Comparison of ENCODE assay signal across 8 cellular contexts in genomic region chr20:34876161-34877001, GRCh38. TPM values are rescaled to one million over a fixed set of nuclear protein-coding genes. Genes with fewer than 3 reads are reported as not detected.
DNase-seq lines count a peak whose midpoint lies in the region; ATAC-seq and TF ChIP-seq lines count a peak whose summit lies in the region.

A gene with protein sequence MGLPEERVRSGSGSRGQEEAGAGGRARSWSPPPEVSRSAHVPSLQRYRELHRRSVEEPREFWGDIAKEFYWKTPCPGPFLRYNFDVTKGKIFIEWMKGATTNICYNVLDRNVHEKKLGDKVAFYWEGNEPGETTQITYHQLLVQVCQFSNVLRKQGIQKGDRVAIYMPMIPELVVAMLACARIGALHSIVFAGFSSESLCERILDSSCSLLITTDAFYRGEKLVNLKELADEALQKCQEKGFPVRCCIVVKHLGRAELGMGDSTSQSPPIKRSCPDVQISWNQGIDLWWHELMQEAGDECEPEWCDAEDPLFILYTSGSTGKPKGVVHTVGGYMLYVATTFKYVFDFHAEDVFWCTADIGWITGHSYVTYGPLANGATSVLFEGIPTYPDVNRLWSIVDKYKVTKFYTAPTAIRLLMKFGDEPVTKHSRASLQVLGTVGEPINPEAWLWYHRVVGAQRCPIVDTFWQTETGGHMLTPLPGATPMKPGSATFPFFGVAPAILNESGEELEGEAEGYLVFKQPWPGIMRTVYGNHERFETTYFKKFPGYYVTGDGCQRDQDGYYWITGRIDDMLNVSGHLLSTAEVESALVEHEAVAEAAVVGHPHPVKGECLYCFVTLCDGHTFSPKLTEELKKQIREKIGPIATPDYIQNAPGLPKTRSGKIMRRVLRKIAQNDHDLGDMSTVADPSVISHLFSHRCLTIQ (plus strand): TSS chr20:34876612. CDS start chr20:34876646, 34 bp downstream.

- DNase-seq in CD8-positive, alpha-beta memory T cell = peak; percentile 78 to 93 (median 92)
- DNase-seq in activated CD8-positive, alpha-beta memory T cell treated with anti-CD3 and anti-CD28 coated beads, Interleukin-2, amount 50 U/mL, for 48 hours = peak; percentile 100
- DNase-seq in endothelial cell (ENCODE audit: low spot score) (peak; percentile 98), mesothelial cell of epicardium (ENCODE audit: low spot score in 2 of 2, unreplicated experiment in 2 of 2) (peak; percentile 97 to 98)
- DNase-seq in stimulated activated CD8-positive, alpha-beta memory T cell treated with anti-CD3 and anti-CD28 coated beads, Interleukin-15, amount 100 ng/mL, for 4 hours (ENCODE audit: low read depth in 2 of 2) = peak; percentile 84 to 85

- POLR2A ChIA-PET in CD8-positive, alpha-beta memory T cell (lab: Charles Lee) = interaction anchor here (0.7 kb wide), 1 partner anchor 788 kb away, joined by 4 read pairs; no protein-coding TSS in a partner anchor

- H3K27me3 Mint-ChIP-seq in CD8-positive, alpha-beta memory T cell = peaks cover 0 to 4% of the 10 kb centered on the region in 2 donors
- H3K27me3 Mint-ChIP-seq in endothelial cell (ENCODE audit: unreplicated experiment) (peaks cover 10% of the 10 kb centered on the region), mesothelial cell of epicardium (ENCODE audit: low read depth) (no peaks in the 10 kb centered on the region)

- H3F3A ChIP-seq in OCI-LY1 (ENCODE audit: insufficient read depth, low read length) = no peaks in the 10 kb centered on the region

- H3K4me1 ChIP-seq in CD8-positive, alpha-beta memory T cell (ENCODE audit: insufficient read depth, low read length) = peaks cover 51% of the 10 kb centered on the region
- H3K4me1 ChIP-seq in HUES6 (ENCODE audit: control insufficient read depth, insufficient read depth, low read length) (peaks cover 32% of the 10 kb centered on the region), OCI-LY1 (ENCODE audit: insufficient read depth, low read length, severe bottlenecking) (peaks cover 31% of the 10 kb centered on the region)

- peaks cover 47 to 56% (median 50%) of the 10 kb centered on the region in 3 donors for H3K4me1 Mint-ChIP-seq in CD8-positive, alpha-beta memory T cell
- H3K4me1 Mint-ChIP-seq in endothelial cell (ENCODE audit: unreplicated experiment) = peaks cover 37% of the 10 kb centered on the region
- peaks cover 36% of the 10 kb centered on the region for H3K4me1 Mint-ChIP-seq in mesothelial cell of epicardium

- H3K27ac Mint-ChIP-seq in CD8-positive, alpha-beta memory T cell = peak within 1 kb of the TSS; percentile 0 to 96 (median 83)
- H3K27ac Mint-ChIP-seq in endothelial cell (ENCODE audit: unreplicated experiment) (peak within 1 kb of the TSS; percentile 17), mesothelial cell of epicardium (peak within 1 kb of the TSS; percentile 96)

- H3K79me2 ChIP-seq in OCI-LY1 (ENCODE audit: insufficient read depth, low read length) = no peaks in the 10 kb centered on the region

- H4K20me1 ChIP-seq in OCI-LY1 (ENCODE audit: insufficient read depth, low read length) = no peaks in the 10 kb centered on the region

- H3K9me3 Mint-ChIP-seq in CD8-positive, alpha-beta memory T cell = no peaks in the 10 kb centered on the region
- H3K9me3 Mint-ChIP-seq in endothelial cell (ENCODE audit: unreplicated experiment) (no peaks in the 10 kb centered on the region), mesothelial cell of epicardium (no peaks in the 10 kb centered on the region)

- H3K9me3 ChIP-seq in CD8-positive, alpha-beta memory T cell (ENCODE audit: low read length) = no peaks in the 10 kb centered on the region
- H3K9me3 ChIP-seq in HUES6 (ENCODE audit: control insufficient read depth, insufficient read depth, low read depth, low read length) (no peaks in the 10 kb centered on the region), OCI-LY1 (ENCODE audit: low read length) (no peaks in the 10 kb centered on the region)

- H3K4me3 ChIP-seq in CD8-positive, alpha-beta memory T cell (ENCODE audit: low read length) = peak within 1 kb of the TSS; percentile 67
- H3K4me3 ChIP-seq in HUES6 (ENCODE audit: low read depth, low read length) (peak within 1 kb of the TSS; percentile 91), OCI-LY1 (ENCODE audit: low read depth, low read length, poor library complexity, severe bottlenecking) (peak within 1 kb of the TSS; percentile 61)

- ATAC-seq in GM21367 (IDR thresholded peaks at IDR 0.05; ENCODE audit: unreplicated experiment) = peak; percentile 54

- H3K9me2 ChIP-seq in OCI-LY1 (ENCODE audit: low read depth, low read length) = no peaks in the 10 kb centered on the region

- peak within 1 kb of the TSS; percentile 68 for H3K4me2 ChIP-seq in OCI-LY1 (ENCODE audit: low read length)

- CTCF ChIA-PET in CD8-positive, alpha-beta memory T cell (lab: Charles Lee) = interaction anchor here (1.3 to 1.7 kb wide), 2 partner anchors 80 to 83 kb away, joined by 6 to 7 read pairs; no protein-coding TSS in a partner anchor

- H3K27ac ChIP-seq in CD8-positive, alpha-beta memory T cell (ENCODE audit: low read depth, low read length) = peak within 1 kb of the TSS; percentile 59
- H3K27ac ChIP-seq in HUES6 (ENCODE audit: low read depth, low read length) = no peak within 1 kb of the TSS
- H3K27ac ChIP-seq in OCI-LY1 (ENCODE audit: low read depth, low read length, poor library complexity, severe bottlenecking) = no peak within 1 kb of the TSS

- no peak for TF ChIP-seq CTCF in OCI-LY1 (IDR thresholded peaks at IDR 0.05; ENCODE audit: low read length)
- TF ChIP-seq CTCF in endothelial cell (IDR thresholded peaks at IDR 0.05; ENCODE audit: unreplicated experiment) = peak; percentile 15
- no peak for TF ChIP-seq CTCF in mesothelial cell of epicardium (IDR thresholded peaks at IDR 0.05; ENCODE audit: unreplicated experiment)

- H3K36me3 Mint-ChIP-seq in CD8-positive, alpha-beta memory T cell = no peaks in the 10 kb centered on the region
- H3K36me3 Mint-ChIP-seq in endothelial cell (ENCODE audit: low read depth, unreplicated experiment) (peaks cover 4% of the 10 kb centered on the region), mesothelial cell of epicardium (peaks cover 2% of the 10 kb centered on the region)

- no peaks in the 10 kb centered on the region for H3K27me3 ChIP-seq in CD8-positive, alpha-beta memory T cell (ENCODE audit: insufficient read depth, low read length, poor library complexity, severe bottlenecking)
- H3K27me3 ChIP-seq in HUES6 (ENCODE audit: control insufficient read depth, insufficient read depth, low read length) (peaks cover 25% of the 10 kb centered on the region), OCI-LY1 (ENCODE audit: insufficient read depth, low read length) (no peaks in the 10 kb centered on the region)

- peak within 1 kb of the TSS; percentile 85 to 93 (median 88) for H3K4me3 Mint-ChIP-seq in CD8-positive, alpha-beta memory T cell
- H3K4me3 Mint-ChIP-seq in endothelial cell (ENCODE audit: unreplicated experiment) (peak within 1 kb of the TSS; percentile 96), mesothelial cell of epicardium (peak within 1 kb of the TSS; percentile 93)

- peak within 1 kb of the TSS; percentile 58 for H3K9ac ChIP-seq in HUES6 (ENCODE audit: low read length)
- H3K9ac ChIP-seq in OCI-LY1 (ENCODE audit: low read length) = peak within 1 kb of the TSS; percentile 49

- no peaks in the 10 kb centered on the region for H3K36me3 ChIP-seq in CD8-positive, alpha-beta memory T cell (ENCODE audit: insufficient read depth, low read length)
- H3K36me3 ChIP-seq in HUES6 (ENCODE audit: control insufficient read depth, insufficient read depth, low read length) (no peaks in the 10 kb centered on the region; the same call in 1 of the 2 replicates), OCI-LY1 (ENCODE audit: insufficient read depth, low read length) (no peaks in the 10 kb centered on the region)

- no peak within 1 kb of the TSS for H2AFZ ChIP-seq in OCI-LY1 (ENCODE audit: low read length)

RNA-seq across cellular contexts. Expression of the gene that starts here (rescaled TPM):
- total RNA-seq in CD8-positive, alpha-beta memory T cell = 1 to 10 TPM; 6.0 to 7.2 TPM
- polyA plus RNA-seq in CD8-positive, alpha-beta memory T cell = 5.3 TPM
- 53.2 TPM for total RNA-seq in endothelial cell (ENCODE audit: unreplicated experiment)
- 29.9 to 35.0 TPM (median 32.2 TPM) in 3 replicates for total RNA-seq in mesothelial cell of epicardium

Comparison
In these comparisons a context has a peak if more than half of its experiments do, and no peak if none do; other contexts are left out.
1. H3K27ac Mint-ChIP-seq: peak in every context shown above with its lines; median percentile 96 in mesothelial cell of epicardium; 83 in CD8-positive, alpha-beta memory T cell; 17 in endothelial cell.